18 cellular contexts compared by ENCODE assay signal in genomic region chr13:28267495-28267894, GRCh38.
DNase-seq lines count a peak whose midpoint lies in the region; ATAC-seq and TF ChIP-seq lines count a peak whose summit lies in the region.
"Had no signal": no experiment of that assay in that cellular context is flagged by ENCODE, and none has a peak within 500 bp of the region (broad histone marks: within the 10 kb centered on the region; RNA-seq: fewer than 3 reads in every experiment).

No MANE protein-coding gene starts in this region.

- H3K36me3 Mint-ChIP-seq in activated B cell treated with CpG ODN at 0.5 μM for 24 hours (ENCODE audit: low read depth) (peaks cover 67% of the 10 kb centered on the region), memory B cell (peaks cover 40% of the 10 kb centered on the region)
- H3K36me3 Mint-ChIP-seq in activated CD8-positive, alpha-beta memory T cell treated with anti-CD3 and anti-CD28 coated beads, Interleukin-2, amount 10 ng/mL, durations not matched to agents 7 days and 5 days, result peaks cover 59% of the 10 kb centered on the region

- peaks cover 0 to 11% (median 0%) of the 10 kb centered on the region in 12 donors for H3K4me1 ChIP-seq in heart left ventricle

- H3K27me3 Mint-ChIP-seq in stimulated activated naive CD8-positive, alpha-beta T cell treated with anti-CD3 and anti-CD28 coated beads, Interleukin-15, amount 100 ng/mL, for 72 hours, result no peaks in the 10 kb centered on the region
- H3K27me3 Mint-ChIP-seq in activated B cell treated with CpG ODN at 0.5 μM for 24 hours (no peaks in the 10 kb centered on the region), memory B cell (no peaks in the 10 kb centered on the region)
- peaks cover 2% of the 10 kb centered on the region for H3K27me3 Mint-ChIP-seq in activated CD8-positive, alpha-beta memory T cell treated with anti-CD3 and anti-CD28 coated beads, Interleukin-2, amount 10 ng/mL, durations not matched to agents 7 days and 5 days
- H3K27me3 Mint-ChIP-seq: B cell; CD4-positive, alpha-beta T cell had no signal

- H3K4me3 ChIP-seq in heart left ventricle, result no peak overlapping the region

- POLR2A ChIA-PET in activated B cell treated with CpG ODN at 0.5 μM for 24 hours (lab: Charles Lee), result no interaction called here

- no peaks in the 10 kb centered on the region for H3K9me3 ChIP-seq in heart left ventricle

- H3K36me3 ChIP-seq in heart left ventricle, result peaks cover 0 to 90% (median 71%) of the 10 kb centered on the region in 9 donors

- H3K27ac ChIP-seq in heart left ventricle, result no peak overlapping the region

- CTCF ChIA-PET in activated B cell treated with CpG ODN at 0.5 μM for 24 hours (lab: Charles Lee), result no interaction called here
- CTCF ChIA-PET in activated CD8-positive, alpha-beta memory T cell treated with anti-CD3 and anti-CD28 coated beads, Interleukin-2, amount 10 ng/mL, durations not matched to agents 7 days and 5 days (lab: Charles Lee), result no interaction called here

- H3K27me3 ChIP-seq in heart left ventricle, result no peaks in the 10 kb centered on the region

- no peak overlapping the region for H3K27ac Mint-ChIP-seq in stimulated activated naive CD8-positive, alpha-beta T cell treated with anti-CD3 and anti-CD28 coated beads, Interleukin-15, amount 100 ng/mL, for 72 hours
- H3K27ac Mint-ChIP-seq in activated B cell treated with CpG ODN at 0.5 μM for 24 hours (no peak overlapping the region), memory B cell (peak overlapping the region; percentile 42)
- no peak overlapping the region for H3K27ac Mint-ChIP-seq in activated CD8-positive, alpha-beta memory T cell treated with anti-CD3 and anti-CD28 coated beads, Interleukin-2, amount 10 ng/mL, durations not matched to agents 7 days and 5 days

- ATAC-seq in stimulated activated naive CD8-positive, alpha-beta T cell treated with anti-CD3 and anti-CD28 coated beads, Interleukin-15, Interleukin-2, amounts not matched to agents 100 U/mL and 50 U/mL, for 24 hours, result no peak
- no peak for ATAC-seq in stimulated activated naive CD8-positive, alpha-beta T cell treated with anti-CD3 and anti-CD28 coated beads, Interleukin-15, amount 100 ng/mL, for 72 hours
- ATAC-seq in activated B cell treated with CpG ODN at 0.5 μM for 24 hours (ENCODE audit: low read depth), result no peak
- no peak for ATAC-seq in memory B cell (ENCODE audit: low read depth)
- no peak for ATAC-seq in heart left ventricle
- no peak for ATAC-seq in GM18519 (IDR thresholded peaks at IDR 0.05; ENCODE audit: low FRiP score, unreplicated experiment)
- no peak for ATAC-seq in activated CD8-positive, alpha-beta memory T cell treated with anti-CD3 and anti-CD28 coated beads, Interleukin-2, amount 10 ng/mL, durations not matched to agents 7 days and 5 days
- ATAC-seq: HepG2 had no signal

- DNase-seq in stimulated activated naive CD8-positive, alpha-beta T cell treated with anti-CD3 and anti-CD28 coated beads, Interleukin-15, Interleukin-2, amounts not matched to agents 100 U/mL and 50 U/mL, for 24 hours, result peak; percentile 10
- DNase-seq in stimulated activated naive CD8-positive, alpha-beta T cell treated with anti-CD3 and anti-CD28 coated beads, Interleukin-15, amount 100 ng/mL, for 72 hours, result no peak
- DNase-seq in activated B cell treated with CpG ODN at 0.5 μM for 24 hours, result no peak
- no peak for DNase-seq in memory B cell (ENCODE audit: low spot score in 2 of 2)
- DNase-seq in heart left ventricle, result no peak
- no peak for DNase-seq in activated CD8-positive, alpha-beta memory T cell treated with anti-CD3 and anti-CD28 coated beads, Interleukin-2, amount 10 ng/mL, durations not matched to agents 7 days and 5 days
- no peak for DNase-seq in NCI-H1930 (lab: John Stamatoyannopoulos, UW)
- DNase-seq: Calu3; CD4-positive, alpha-beta T cell; H9; KBM-7; NCI-H1417; NCI-H187; NCI-H226; NCI-H524 had no signal

- TF ChIP-seq POLR2A in heart left ventricle (IDR thresholded peaks at IDR 0.05), result no peak

- intact Hi-C loops in activated B cell treated with CpG ODN at 0.5 μM for 24 hours (cut with micrococcal nuclease) (loop anchor here (5.0 kb wide), 1 partner anchor 220 kb away; no protein-coding TSS in a partner anchor), heart left ventricle (cut with DNase I) (no loop called here)

- peaks cover 12% of the 10 kb centered on the region for H3K4me1 Mint-ChIP-seq in stimulated activated naive CD8-positive, alpha-beta T cell treated with anti-CD3 and anti-CD28 coated beads, Interleukin-15, amount 100 ng/mL, for 72 hours
- H3K4me1 Mint-ChIP-seq in activated B cell treated with CpG ODN at 0.5 μM for 24 hours (peaks cover 29% of the 10 kb centered on the region), memory B cell (peaks cover 13% of the 10 kb centered on the region)
- peaks cover 15% of the 10 kb centered on the region for H3K4me1 Mint-ChIP-seq in activated CD8-positive, alpha-beta memory T cell treated with anti-CD3 and anti-CD28 coated beads, Interleukin-2, amount 10 ng/mL, durations not matched to agents 7 days and 5 days
- H3K4me1 Mint-ChIP-seq: H9 had no signal

- peaks cover 8 to 13% of the 10 kb centered on the region in 2 donors for H3K9me3 Mint-ChIP-seq in stimulated activated naive CD8-positive, alpha-beta T cell treated with anti-CD3 and anti-CD28 coated beads, Interleukin-15, amount 100 ng/mL, for 72 hours
- H3K9me3 Mint-ChIP-seq in activated B cell treated with CpG ODN at 0.5 μM for 24 hours (peaks cover 9% of the 10 kb centered on the region), memory B cell (peaks cover 8% of the 10 kb centered on the region)
- peaks cover 9% of the 10 kb centered on the region for H3K9me3 Mint-ChIP-seq in activated CD8-positive, alpha-beta memory T cell treated with anti-CD3 and anti-CD28 coated beads, Interleukin-2, amount 10 ng/mL, durations not matched to agents 7 days and 5 days (ENCODE audit: low read depth)
- H3K9me3 Mint-ChIP-seq: CD4-positive, alpha-beta T cell; H9 had no signal

- WGBS in heart left ventricle, 4 donors, result 88 to 93% (median 91%) methylated on average over 4 of the region's 4 CpGs

- no peak overlapping the region for H3K4me3 Mint-ChIP-seq in stimulated activated naive CD8-positive, alpha-beta T cell treated with anti-CD3 and anti-CD28 coated beads, Interleukin-15, amount 100 ng/mL, for 72 hours
- H3K4me3 Mint-ChIP-seq in activated B cell treated with CpG ODN at 0.5 μM for 24 hours (peak overlapping the region; percentile 1), memory B cell (no peak overlapping the region)
- no peak overlapping the region for H3K4me3 Mint-ChIP-seq in activated CD8-positive, alpha-beta memory T cell treated with anti-CD3 and anti-CD28 coated beads, Interleukin-2, amount 10 ng/mL, durations not matched to agents 7 days and 5 days
- H3K4me3 Mint-ChIP-seq: B cell; CD4-positive, alpha-beta T cell; H9 had no signal

- TF ChIP-seq CTCF in activated B cell treated with CpG ODN at 0.5 μM for 24 hours (IDR thresholded peaks at IDR 0.05) (no peak), heart left ventricle (IDR thresholded peaks at IDR 0.05) (no peak)
